ENCODE assay signal across 10 cellular contexts in the genomic region with DNA sequence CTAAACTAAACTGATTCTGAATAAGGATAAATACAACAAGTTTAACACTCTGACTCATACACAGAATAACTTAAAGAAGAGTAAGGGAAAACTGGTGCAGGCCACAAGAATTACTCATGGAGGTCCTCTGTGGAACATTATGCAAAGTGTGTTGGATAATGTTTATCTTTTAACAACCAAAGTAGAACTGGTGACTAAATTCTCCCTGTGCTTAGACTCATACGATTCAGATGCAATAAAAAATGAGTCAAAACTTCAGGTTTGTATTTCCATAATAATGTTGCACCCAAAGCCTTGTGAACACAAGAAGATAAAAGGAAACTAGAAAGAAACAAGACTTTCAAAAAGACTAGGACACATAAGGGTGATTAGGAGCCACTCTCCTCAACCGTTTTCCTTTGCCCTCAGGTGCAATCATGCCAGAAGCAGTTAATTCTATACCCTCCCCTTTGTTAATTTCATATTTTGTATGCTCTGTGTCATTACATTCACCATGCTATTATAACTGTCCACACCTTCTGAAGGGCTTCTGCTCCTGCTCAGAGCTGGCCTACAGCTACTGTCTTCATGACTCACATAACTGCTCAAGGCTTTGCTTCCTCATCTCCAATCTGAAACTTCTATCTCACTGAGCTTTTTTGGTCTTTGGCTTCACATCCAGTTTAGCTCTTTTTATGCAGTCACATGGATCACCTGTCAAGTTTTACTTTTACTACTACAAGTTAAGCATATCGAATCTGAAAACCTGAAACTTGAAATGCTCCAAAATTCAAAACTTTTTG.
DNase-seq lines count a peak whose midpoint lies in the region; ATAC-seq and TF ChIP-seq lines count a peak whose summit lies in the region.
"Had no signal": no experiment of that assay in that cellular context is flagged by ENCODE, and none has a peak within 500 bp of the region (broad histone marks: within the 10 kb centered on the region; RNA-seq: fewer than 3 reads in every experiment).

No MANE protein-coding gene starts in this region.

- H2BK120ac ChIP-seq in H9 (ENCODE audit: low read depth, low read length, poor library complexity, severe bottlenecking): no peak overlapping the region

- in situ Hi-C loops in astrocyte of the spinal cord (cut with HindIII; ENCODE audit: low sequenced_read_pairs): no loop called here

- H3K79me1 ChIP-seq in H9 (ENCODE audit: insufficient read depth, low read depth, low read length, poor library complexity, severe bottlenecking): no peaks in the 10 kb centered on the region

- no peaks in the 10 kb centered on the region for H3K23me2 ChIP-seq in H9 (ENCODE audit: insufficient read length, low read depth, low read length, poor library complexity, severe bottlenecking)

- no peak overlapping the region for H2BK20ac ChIP-seq in H9 (ENCODE audit: low read depth, low read length, poor library complexity, severe bottlenecking)

- peak; percentile 85 for ATAC-seq in HG03354 (IDR thresholded peaks at IDR 0.05; ENCODE audit: poor library complexity, severe bottlenecking, unreplicated experiment)
- peak; percentile 19 to 62 for ATAC-seq in stimulated activated naive B cell treated with anti-CD40 and anti-IgM and Interleukin-4, amounts not matched to agents 10 μg/mL and 1 μg/mL and 100 μg/mL, for 72 hours (replicated peaks)

- H3K4me3 ChIP-seq in astrocyte of the spinal cord (ENCODE audit: low read depth, low read length): no peak overlapping the region
- H3K4me3 ChIP-seq: BLaER1 had no signal

- H3K36me3 Mint-ChIP-seq in activated T-cell treated with anti-CD3 and anti-CD28 coated beads, Interleukin-2, amount 50 U/mL, for 24 hours (ENCODE audit: low read depth): no peaks in the 10 kb centered on the region
- no peaks in the 10 kb centered on the region for H3K36me3 Mint-ChIP-seq in stimulated activated naive B cell treated with anti-CD40 and anti-IgM and Interleukin-4, amounts not matched to agents 10 μg/mL and 1 μg/mL and 100 μg/mL, for 72 hours
- H3K36me3 Mint-ChIP-seq in H9 (ENCODE audit: insufficient read depth in 1 of 3, low read depth in 3 of 3): no peaks in the 10 kb centered on the region

- no peak overlapping the region for H3K4me2 ChIP-seq in H9 (ENCODE audit: insufficient read depth, insufficient read length, low read length)
- H3K4me2 ChIP-seq: BLaER1 had no signal

- H2AFZ ChIP-seq in H9 (ENCODE audit: low read length): no peak overlapping the region

- no peaks in the 10 kb centered on the region for H4K20me1 ChIP-seq in H9 (ENCODE audit: control insufficient read depth, insufficient read depth, insufficient read length)
- H4K20me1 ChIP-seq: BLaER1 had no signal

- H3K4me1 Mint-ChIP-seq in activated T-cell treated with anti-CD3 and anti-CD28 coated beads, Interleukin-2, amount 50 U/mL, for 24 hours (ENCODE audit: low read depth): peaks cover 10% of the 10 kb centered on the region
- H3K4me1 Mint-ChIP-seq in stimulated activated naive B cell treated with anti-CD40 and anti-IgM and Interleukin-4, amounts not matched to agents 10 μg/mL and 1 μg/mL and 100 μg/mL, for 72 hours: no peaks in the 10 kb centered on the region
- H3K4me1 Mint-ChIP-seq in H9: no peaks in the 10 kb centered on the region

- H2BK12ac ChIP-seq in H9 (ENCODE audit: insufficient read length, low read depth, low read length): no peak overlapping the region

- no peak overlapping the region for H3K4me3 Mint-ChIP-seq in activated T-cell treated with anti-CD3 and anti-CD28 coated beads, Interleukin-2, amount 50 U/mL, for 24 hours
- H3K4me3 Mint-ChIP-seq in stimulated activated naive B cell treated with anti-CD40 and anti-IgM and Interleukin-4, amounts not matched to agents 10 μg/mL and 1 μg/mL and 100 μg/mL, for 72 hours: no peak overlapping the region
- no peak overlapping the region for H3K4me3 Mint-ChIP-seq in H9

- no peak for DNase-seq in activated T-cell treated with anti-CD3 and anti-CD28 coated beads, Interleukin-2, amount 50 U/mL, for 24 hours
- no peak for DNase-seq in activated T-cell treated with anti-CD3 and anti-CD28 coated beads, Interleukin-2, amount 50 U/mL, for 1 hour
- peak; percentile 94 for DNase-seq in astrocyte of the spinal cord (ENCODE audit: low read depth, low spot score)
- no peak for DNase-seq in stimulated activated naive B cell treated with anti-CD40 and anti-IgM and Interleukin-4, amounts not matched to agents 10 μg/mL and 1 μg/mL and 100 μg/mL, for 72 hours
- no peak for DNase-seq in H9
- no peak for DNase-seq in HEK293T (ENCODE audit: extremely low spot score)
- DNase-seq in NCI-H1930 (lab: John Stamatoyannopoulos, UW): no peak
- DNase-seq: NCI-H2227 treated with DMSO at 0.1 percent for 48 hours had no signal

- H3K27ac ChIP-seq in H9 (ENCODE audit: insufficient read length, low read depth, low read length): no peak overlapping the region
- H3K27ac ChIP-seq: BLaER1 had no signal

- no peak overlapping the region for H3K4ac ChIP-seq in H9 (ENCODE audit: low read depth, low read length)

- no peak overlapping the region for H2BK15ac ChIP-seq in H9 (ENCODE audit: low read depth, low read length)

- H3K14ac ChIP-seq in H9 (ENCODE audit: insufficient read depth, low read length): no peak overlapping the region

- H4K5ac ChIP-seq in H9 (ENCODE audit: insufficient read length, low read depth, low read length): no peak overlapping the region

- no peak overlapping the region for H2BK5ac ChIP-seq in H9 (ENCODE audit: insufficient read length, low read length)

- no peak overlapping the region for H4K91ac ChIP-seq in H9 (ENCODE audit: insufficient read length, low read depth, low read length)

- TF ChIP-seq CTCF in astrocyte of the spinal cord (IDR thresholded peaks at IDR 0.05; ENCODE audit: low read depth, low read length) (no peak), H9 (conservative IDR thresholded peaks at IDR 0.05) (no peak)

- peaks cover 14% of the 10 kb centered on the region for H3K9me3 Mint-ChIP-seq in activated T-cell treated with anti-CD3 and anti-CD28 coated beads, Interleukin-2, amount 50 U/mL, for 24 hours
- H3K9me3 Mint-ChIP-seq in stimulated activated naive B cell treated with anti-CD40 and anti-IgM and Interleukin-4, amounts not matched to agents 10 μg/mL and 1 μg/mL and 100 μg/mL, for 72 hours: peaks cover 5 to 8% of the 10 kb centered on the region in 2 donors
- no peaks in the 10 kb centered on the region for H3K9me3 Mint-ChIP-seq in H9

- H3K27ac Mint-ChIP-seq in activated T-cell treated with anti-CD3 and anti-CD28 coated beads, Interleukin-2, amount 50 U/mL, for 24 hours: peak overlapping the region; percentile 86
- no peak overlapping the region for H3K27ac Mint-ChIP-seq in stimulated activated naive B cell treated with anti-CD40 and anti-IgM and Interleukin-4, amounts not matched to agents 10 μg/mL and 1 μg/mL and 100 μg/mL, for 72 hours
- no peak overlapping the region for H3K27ac Mint-ChIP-seq in H9

- H3K56ac ChIP-seq in H9 (ENCODE audit: insufficient read length, low read depth, low read length): no peak overlapping the region

- POLR2A ChIA-PET in HEK293T (lab: Yijun Ruan, JAX): no interaction called here

- no peak overlapping the region for H4K8ac ChIP-seq in H9 (replicated peaks; ENCODE audit: insufficient read length, low read depth, low read length)

- H3K79me2 ChIP-seq in H9 (ENCODE audit: insufficient read depth, low read length): no peaks in the 10 kb centered on the region

- H3K9me3 ChIP-seq in H9 (ENCODE audit: control insufficient read depth, low read depth, low read length): no peaks in the 10 kb centered on the region
- H3K9me3 ChIP-seq: BLaER1 had no signal

- no peaks in the 10 kb centered on the region for H3K27me3 ChIP-seq in H9 (ENCODE audit: insufficient read depth, low read length)
- H3K27me3 ChIP-seq: BLaER1 had no signal

- no peak overlapping the region for H3K9ac ChIP-seq in H9 (ENCODE audit: extremely low read depth, insufficient read length, low read length)
- H3K9ac ChIP-seq: BLaER1 had no signal

- CTCF ChIA-PET in HEK293T (lab: Yijun Ruan, JAX): no interaction called here

- no peak overlapping the region for H3T11ph ChIP-seq in H9 (ENCODE audit: low read length)

- H2AK5ac ChIP-seq in H9 (ENCODE audit: insufficient read length, low read length): no peak overlapping the region

- H3K27me3 Mint-ChIP-seq in activated T-cell treated with anti-CD3 and anti-CD28 coated beads, Interleukin-2, amount 50 U/mL, for 24 hours: no peaks in the 10 kb centered on the region
- H3K27me3 Mint-ChIP-seq in stimulated activated naive B cell treated with anti-CD40 and anti-IgM and Interleukin-4, amounts not matched to agents 10 μg/mL and 1 μg/mL and 100 μg/mL, for 72 hours: no peaks in the 10 kb centered on the region
- H3K27me3 Mint-ChIP-seq in H9 (ENCODE audit: low read depth): no peaks in the 10 kb centered on the region; the same call in 1 of the 2 replicates

- no peak overlapping the region for H3K18ac ChIP-seq in H9 (ENCODE audit: insufficient read length, low read depth, low read length)

- H3K4me1 ChIP-seq in H9 (ENCODE audit: insufficient read depth, low read length): no peaks in the 10 kb centered on the region
- H3K4me1 ChIP-seq: BLaER1 had no signal

- WGBS in H9 (ENCODE audit: extremely low coverage, insufficient read length, low lambda C conversion rate): no CpG with 5 or more reads among the region's 3 CpGs

- H3K23ac ChIP-seq in H9 (ENCODE audit: insufficient read length, low read depth, low read length): no peak overlapping the region

TF ChIP-seq in HEK293T, 16 proteins besides CTCF, POLR2A, EP300 and RAD21:
- TF ChIP-seq FOXA1 (IDR thresholded peaks at IDR 0.05) (no peak), HDGF (IDR thresholded peaks at IDR 0.05; ENCODE audit: borderline replicate concordance) (no peak), FOXK2 (IDR thresholded peaks at IDR 0.05) (no peak)
